ENCODE assay signal across 1 cellular context in genomic region chr3:11140713-11141104, GRCh38.
TF ChIP-seq lines count a peak whose summit lies in the region.

No MANE protein-coding gene starts in this region.

TF ChIP-seq in HepG2, 621 proteins besides CTCF, POLR2A, EP300 and RAD21 (continued from another document):
- TF ChIP-seq GRHL1 (CRISPR knock-in tag; conservative IDR thresholded peaks at IDR 0.05) (no peak), POLR2AphosphoS2 (IDR thresholded peaks at IDR 0.05; ENCODE audit: low read depth, low read length) (no peak)
